31 cellular contexts compared by ENCODE assay signal in genomic region chr17:55785181-55785580, GRCh38.
"Had no signal": no experiment of that assay in that cellular context is flagged by ENCODE, and none has a peak within 500 bp of the region (broad histone marks: within the 10 kb centered on the region; RNA-seq: fewer than 3 reads in every experiment).

No MANE protein-coding gene starts in this region.

- ATAC-seq: activated CD8-positive, alpha-beta T cell treated with anti-CD3 and anti-CD28 coated beads for 36 hours; activated T-cell treated with anti-CD3 and anti-CD28 coated beads, Interleukin-2, amount 50 U/mL, for 4 hours; activated T-helper 17 cell treated with anti-CD3 and anti-CD28 coated beads, Interleukin-2, amount 50 U/mL, for 72 hours; gastroesophageal sphincter; left cardiac atrium; left ventricle myocardium superior; naive thymus-derived CD4-positive, alpha-beta T cell; sciatic nerve; stimulated activated memory B cell treated with anti-CD40 and anti-IgM and Interleukin-4, amounts not matched to agents 10 μg/mL and 1 μg/mL and 100 μg/mL, for 72 hours; T-cell; upper lobe of right lung had no signal

- FAIRE-seq: keratinocyte, small intestine had no signal

- DNase-seq: activated B cell treated with CpG ODN at 0.5 μM for 24 hours; activated CD4-positive, alpha-beta T cell treated with anti-CD3 and anti-CD28 coated beads, Interleukin-2, amount 50 U/mL, for 1 hour; activated CD8-positive, alpha-beta T cell treated with anti-CD3 and anti-CD28 coated beads for 36 hours; activated gamma-delta T cell treated with Interleukin-2 at 50 U/mL for 16 hours; activated T-cell treated with anti-CD3 and anti-CD28 coated beads, Interleukin-2, amount 50 U/mL, for 4 hours; cerebellar nuclear complex; colonic mucosa; effector memory CD4-positive, alpha-beta T cell; hippocampal formation; left cardiac atrium; left ventricle myocardium superior; naive thymus-derived CD4-positive, alpha-beta T cell; ovary; retina; small intestine; stimulated activated CD4-positive, alpha-beta T cell treated with anti-CD3 and anti-CD28 coated beads, Interleukin-1b, Interleukin-23, amount 100 ng/mL, for 48 hours; stimulated activated CD4-positive, alpha-beta T cell treated with anti-CD3 and anti-CD28 coated beads, Interleukin-4, amount 100 ng/mL, for 4 hours; stimulated activated CD8-positive, alpha-beta memory T cell treated with anti-CD3 and anti-CD28 coated beads, Interleukin-4, amount 100 ng/mL, for 48 hours; stomach; T-cell; thyroid gland; upper lobe of right lung had no signal

- H3K4me1 Mint-ChIP-seq: activated B cell treated with CpG ODN at 0.5 μM for 24 hours; activated naive CD4-positive, alpha-beta T cell treated with anti-CD3 and anti-CD28 coated beads, Interleukin-2, amount 50 U/mL, for 24 hours; activated T-helper 17 cell treated with anti-CD3 and anti-CD28 coated beads, Interleukin-2, amount 50 U/mL, for 72 hours; mesothelial cell of epicardium; naive thymus-derived CD4-positive, alpha-beta T cell; stimulated activated memory B cell treated with anti-CD40 and anti-IgM and Interleukin-4, amounts not matched to agents 10 μg/mL and 1 μg/mL and 100 μg/mL, for 72 hours; T-cell had no signal

- H3K36me3 ChIP-seq: colonic mucosa, gastroesophageal sphincter, ovary, stomach, thyroid gland, upper lobe of right lung had no signal

- H3K9me3 Mint-ChIP-seq: activated B cell treated with CpG ODN at 0.5 μM for 24 hours; activated CD8-positive, alpha-beta T cell treated with anti-CD3 and anti-CD28 coated beads for 36 hours; activated naive CD4-positive, alpha-beta T cell treated with anti-CD3 and anti-CD28 coated beads, Interleukin-2, amount 50 U/mL, for 24 hours; activated T-cell treated with anti-CD3 and anti-CD28 coated beads, Interleukin-2, amount 50 U/mL, for 4 hours; mesothelial cell of epicardium; stimulated activated memory B cell treated with anti-CD40 and anti-IgM and Interleukin-4, amounts not matched to agents 10 μg/mL and 1 μg/mL and 100 μg/mL, for 72 hours; T-cell; T-helper 2 cell treated with Interferon-gamma antibody and Interleukin-4, amounts not matched to agents 5 μg/mL and 100 μg/mL, for 36 hours had no signal

- H3K4me1 ChIP-seq: colonic mucosa, gastroesophageal sphincter, thyroid gland had no signal

- H3K27me3 Mint-ChIP-seq: progenitor cell of endocrine pancreas; stimulated activated memory B cell treated with anti-CD40 and anti-IgM and Interleukin-4, amounts not matched to agents 10 μg/mL and 1 μg/mL and 100 μg/mL, for 72 hours had no signal

- H3K4me3 ChIP-seq: colonic mucosa, gastroesophageal sphincter, ovary, stomach, thyroid gland, upper lobe of right lung had no signal

- H3K27me3 ChIP-seq: colonic mucosa, gastroesophageal sphincter, ovary, stomach, thyroid gland, upper lobe of right lung had no signal

- H3K9me3 ChIP-seq: colonic mucosa, gastroesophageal sphincter, ovary, stomach, thyroid gland, upper lobe of right lung had no signal

- H3K27ac Mint-ChIP-seq: activated B cell treated with CpG ODN at 0.5 μM for 24 hours; activated CD8-positive, alpha-beta T cell treated with anti-CD3 and anti-CD28 coated beads for 36 hours; activated naive CD4-positive, alpha-beta T cell treated with anti-CD3 and anti-CD28 coated beads, Interleukin-2, amount 50 U/mL, for 24 hours; activated T-helper 17 cell treated with anti-CD3 and anti-CD28 coated beads, Interleukin-2, amount 50 U/mL, for 72 hours; mesothelial cell of epicardium; naive thymus-derived CD4-positive, alpha-beta T cell; progenitor cell of endocrine pancreas; stimulated activated memory B cell treated with anti-CD40 and anti-IgM and Interleukin-4, amounts not matched to agents 10 μg/mL and 1 μg/mL and 100 μg/mL, for 72 hours; T-cell; T-helper 2 cell treated with Interferon-gamma antibody and Interleukin-4, amounts not matched to agents 5 μg/mL and 100 μg/mL, for 36 hours had no signal

- H3K4me3 Mint-ChIP-seq: activated B cell treated with CpG ODN at 0.5 μM for 24 hours; activated CD8-positive, alpha-beta T cell treated with anti-CD3 and anti-CD28 coated beads for 36 hours; activated naive CD4-positive, alpha-beta T cell treated with anti-CD3 and anti-CD28 coated beads, Interleukin-2, amount 50 U/mL, for 24 hours; activated T-cell treated with anti-CD3 and anti-CD28 coated beads, Interleukin-2, amount 50 U/mL, for 4 hours; activated T-helper 17 cell treated with anti-CD3 and anti-CD28 coated beads, Interleukin-2, amount 50 U/mL, for 72 hours; mesothelial cell of epicardium; naive thymus-derived CD4-positive, alpha-beta T cell; stimulated activated memory B cell treated with anti-CD40 and anti-IgM and Interleukin-4, amounts not matched to agents 10 μg/mL and 1 μg/mL and 100 μg/mL, for 72 hours; T-cell; T-helper 2 cell treated with Interferon-gamma antibody and Interleukin-4, amounts not matched to agents 5 μg/mL and 100 μg/mL, for 36 hours had no signal

- H3K36me3 Mint-ChIP-seq: mesothelial cell of epicardium; naive thymus-derived CD4-positive, alpha-beta T cell; stimulated activated memory B cell treated with anti-CD40 and anti-IgM and Interleukin-4, amounts not matched to agents 10 μg/mL and 1 μg/mL and 100 μg/mL, for 72 hours had no signal

- H3K27ac ChIP-seq: colonic mucosa, ovary, thyroid gland, upper lobe of right lung had no signal
